In genomic region chr19:47762615-47763308, GRCh38 we compare ENCODE assay signal across 1 cellular context.
TF ChIP-seq lines count a peak whose summit lies in the region.

No MANE protein-coding gene starts in this region.

TF ChIP-seq in endothelial cell of umbilical vein, 7 proteins besides CTCF, POLR2A, EP300 and RAD21:
- TF ChIP-seq MYC (IDR thresholded peaks at IDR 0.05; ENCODE audit: low read depth, low read length) = peak; percentile 51
- no peak for TF ChIP-seq GATA2 (IDR thresholded peaks at IDR 0.05; ENCODE audit: insufficient read depth, insufficient read length, low read depth, low read length)
